In genomic region chr7:148867571-148868377, GRCh38 we compare ENCODE assay signal across 19 cellular contexts. TPM values are rescaled to one million over a fixed set of nuclear protein-coding genes. Genes with fewer than 3 reads are reported as not detected.
DNase-seq lines count a peak whose midpoint lies in the region; ATAC-seq, FAIRE-seq and TF ChIP-seq lines count a peak whose summit lies in the region.
"Had no signal": no experiment of that assay in that cellular context is flagged by ENCODE, and none has a peak within 500 bp of the region (broad histone marks: within the 10 kb centered on the region; RNA-seq: fewer than 3 reads in every experiment).

No MANE protein-coding gene starts in this region.

- no peak overlapping the region for H2AFZ ChIP-seq in HepG2 (ENCODE audit: low read length)

- H3K36me3 Mint-ChIP-seq in activated T-helper 2 cell treated with anti-CD3 and anti-CD28 coated beads, Interferon-gamma antibody, Interleukin-2, Interleukin-4, amounts not matched to agents 10 μg/mL and 5 μg/mL and 100 μg/mL, durations not matched to agents 14 hours and 24 hours and 36 hours (ENCODE audit: low read depth): peaks cover 40% of the 10 kb centered on the region

- TF ChIP-seq RAD21 in HepG2 (CRISPR knock-in tag; IDR thresholded peaks at IDR 0.05): no peak

- no peak overlapping the region for H3K4me3 ChIP-seq in HepG2 (replicated peaks in 1 of 3; ENCODE audit: insufficient read depth in 1 of 3, low read depth in 2 of 3, low read length in 3 of 3)
- H3K4me3 ChIP-seq in right lobe of liver: no peak overlapping the region
- H3K4me3 ChIP-seq: SJCRH30 had no signal

- in situ Hi-C loops in HepG2 (cut with HindIII; ENCODE audit: extremely low pct_ligation_motif_present, low pct_unique_long_range_greater_than_20kb): no loop called here

- H3K27ac ChIP-seq in HepG2 (ENCODE audit: extremely low read length, insufficient read depth, low read length): no peak overlapping the region
- no peak overlapping the region for H3K27ac ChIP-seq in right lobe of liver
- H3K27ac ChIP-seq: SJCRH30 had no signal

- peaks cover 92% of the 10 kb centered on the region for H3K79me2 ChIP-seq in HepG2 (ENCODE audit: insufficient read depth, low read length)

- no peak overlapping the region for H3K4me3 Mint-ChIP-seq in activated T-helper 2 cell treated with anti-CD3 and anti-CD28 coated beads, Interferon-gamma antibody, Interleukin-2, Interleukin-4, amounts not matched to agents 10 μg/mL and 5 μg/mL and 100 μg/mL, durations not matched to agents 14 hours and 24 hours and 36 hours (ENCODE audit: low read depth)
- H3K4me3 Mint-ChIP-seq: T-helper 2 cell treated with Interferon-gamma antibody and Interleukin-4, amounts not matched to agents 5 μg/mL and 100 μg/mL, for 36 hours had no signal

- no peak overlapping the region for H3K9ac ChIP-seq in HepG2 (ENCODE audit: insufficient read depth, low read depth, low read length)

- DNase-seq in HepG2 (ENCODE audit: low spot score): no peak
- no peak for DNase-seq in right lobe of liver
- peak; percentile 88 for DNase-seq in NAMALWA (ENCODE audit: low spot score)
- no peak for DNase-seq in activated T-helper 2 cell treated with anti-CD3 and anti-CD28 coated beads, Interferon-gamma antibody, Interleukin-2, Interleukin-4, amounts not matched to agents 10 μg/mL and 5 μg/mL and 100 μg/mL, durations not matched to agents 14 hours and 24 hours and 36 hours (ENCODE audit: low spot score)
- no peak for DNase-seq in amniotic stem cell (lab: John Stamatoyannopoulos, UW)
- no peak for DNase-seq in effector CD8-positive, alpha-beta T cell (lab: John Stamatoyannopoulos, UW)
- no peak for DNase-seq in NOMO-1 treated with dmso at 0.1 percent for 144 hours (lab: John Stamatoyannopoulos, UW; ENCODE audit: unreplicated experiment)
- DNase-seq: activated CD4-positive, CD25-positive, alpha-beta regulatory T cell treated with anti-CD3 and anti-CD28 coated beads, Interleukin-2, amount 50 U/mL, for 72 hours; activated effector memory CD4-positive, alpha-beta T cell treated with Interleukin-2 at 50 U/mL for 16 hours; islet precursor cell; NCI-H187; NCI-H345; NK-92 treated with Interleukin-12 subunit alpha and Interleukin-12 subunit beta, amount 100 ng/mL, for 24 hours; posterior cingulate gyrus; SJCRH30 had no signal

- intact Hi-C loops in HepG2 (cut with micrococcal nuclease; ENCODE audit: unreplicated experiment) (no loop called here), right lobe of liver (cut with DNase I) (no loop called here)
- intact Hi-C loops in activated T-helper 2 cell treated with anti-CD3 and anti-CD28 coated beads, Interferon-gamma antibody, Interleukin-2, Interleukin-4, amounts not matched to agents 10 μg/mL and 5 μg/mL and 100 μg/mL, durations not matched to agents 14 hours and 24 hours and 36 hours (cut with micrococcal nuclease): no loop called here

- TF ChIP-seq EP300 in HepG2 (IDR thresholded peaks at IDR 0.05; ENCODE audit: low read depth in 2 of 2, low read length in 2 of 2) (no peak), HepG2 (CRISPR knock-in tag; IDR thresholded peaks at IDR 0.05; ENCODE audit: borderline replicate concordance) (no peak)

- H3K36me3 ChIP-seq in HepG2 (replicated peaks in 1 of 2; ENCODE audit: control insufficient read depth in 1 of 2, insufficient read depth in 2 of 2, low read length in 2 of 2) (no peaks in the 10 kb centered on the region), right lobe of liver (no peaks in the 10 kb centered on the region)

- TSS peak; percentile 3 for BruUV-seq in HepG2 (replicated peaks; lab: Mats Ljungman, UMichigan)

- CTCF ChIA-PET in HepG2 (lab: Yijun Ruan, JAX; ENCODE audit: low intra/inter-chr PET ratio, low total read pairs): no interaction called here

- FAIRE-seq in HepG2 (lab: Jason Lieb, UNC): peak; percentile 69
- FAIRE-seq: colon, endometrium had no signal

- no peaks in the 10 kb centered on the region for H3K27me3 Mint-ChIP-seq in activated T-helper 2 cell treated with anti-CD3 and anti-CD28 coated beads, Interferon-gamma antibody, Interleukin-2, Interleukin-4, amounts not matched to agents 10 μg/mL and 5 μg/mL and 100 μg/mL, durations not matched to agents 14 hours and 24 hours and 36 hours (ENCODE audit: low read depth)

- 87% methylated on average over 3 of the region's 3 CpGs for WGBS in HepG2 (ENCODE audit: low lambda C conversion rate)
- WGBS in right lobe of liver (ENCODE audit: insufficient coverage, low coverage, low lambda C conversion rate, missing lambda C conversion rate): 88% methylated on average over 3 of the region's 3 CpGs

- H4K20me1 ChIP-seq in HepG2 (ENCODE audit: insufficient read depth, low read length): 0 out of 2 replicates have a peak, but pooled peaks cover 7% of the 10 kb centered on the region

- H3K9me3 Mint-ChIP-seq in activated T-helper 2 cell treated with anti-CD3 and anti-CD28 coated beads, Interferon-gamma antibody, Interleukin-2, Interleukin-4, amounts not matched to agents 10 μg/mL and 5 μg/mL and 100 μg/mL, durations not matched to agents 14 hours and 24 hours and 36 hours: peaks cover 11% of the 10 kb centered on the region

- H3K27ac Mint-ChIP-seq in activated T-helper 2 cell treated with anti-CD3 and anti-CD28 coated beads, Interferon-gamma antibody, Interleukin-2, Interleukin-4, amounts not matched to agents 10 μg/mL and 5 μg/mL and 100 μg/mL, durations not matched to agents 14 hours and 24 hours and 36 hours: peak overlapping the region; percentile 53
- H3K27ac Mint-ChIP-seq: T-helper 2 cell treated with Interferon-gamma antibody and Interleukin-4, amounts not matched to agents 5 μg/mL and 100 μg/mL, for 36 hours had no signal

- POLR2A ChIA-PET in HepG2 (lab: Yijun Ruan, JAX): no interaction called here

- peaks cover 60% of the 10 kb centered on the region for H3K4me1 ChIP-seq in HepG2 (ENCODE audit: insufficient read depth, low read length)
- H3K4me1 ChIP-seq in right lobe of liver: peaks cover 0 to 3% (median 0%) of the 10 kb centered on the region in 4 donors
- H3K4me1 ChIP-seq: SJCRH30 had no signal

- ATAC-seq in HepG2 (no peak), right lobe of liver (no peak), GM19023 (IDR thresholded peaks at IDR 0.05; ENCODE audit: unreplicated experiment) (no peak)

- H3K9me3 ChIP-seq in HepG2 (ENCODE audit: low read length): no peaks in the 10 kb centered on the region
- H3K9me3 ChIP-seq in right lobe of liver: no peaks in the 10 kb centered on the region
- H3K9me3 ChIP-seq: SJCRH30 had no signal

- TF ChIP-seq POLR2A in HepG2 (IDR thresholded peaks at IDR 0.05; ENCODE audit: insufficient read depth in 1 of 2, low read depth in 2 of 2, low read length in 2 of 2): no peak
- TF ChIP-seq POLR2A in right lobe of liver (IDR thresholded peaks at IDR 0.05): no peak

- TF ChIP-seq CTCF in HepG2 (CRISPR knock-in tag; IDR thresholded peaks at IDR 0.05) (no peak), right lobe of liver (IDR thresholded peaks at IDR 0.05) (no peak)

- peaks cover 45% of the 10 kb centered on the region for H3K4me1 Mint-ChIP-seq in activated T-helper 2 cell treated with anti-CD3 and anti-CD28 coated beads, Interferon-gamma antibody, Interleukin-2, Interleukin-4, amounts not matched to agents 10 μg/mL and 5 μg/mL and 100 μg/mL, durations not matched to agents 14 hours and 24 hours and 36 hours (ENCODE audit: low read depth)

- H3K4me2 ChIP-seq in HepG2 (ENCODE audit: low read depth, low read length): no peak overlapping the region

- H3K27me3 ChIP-seq in HepG2 (ENCODE audit: control insufficient read depth in 1 of 2, insufficient read depth in 2 of 2, low read length in 2 of 2) (no peaks in the 10 kb centered on the region), right lobe of liver (no peaks in the 10 kb centered on the region)
- H3K27me3 ChIP-seq: SJCRH30 had no signal

TF ChIP-seq in HepG2, 621 proteins besides CTCF, POLR2A, EP300 and RAD21 (continues in another document):
- TF ChIP-seq WIZ (CRISPR knock-in tag; IDR thresholded peaks at IDR 0.05) (no peak), NFKB2 (CRISPR knock-in tag; IDR thresholded peaks at IDR 0.05; ENCODE audit: borderline replicate concordance) (no peak), ZNF430 (CRISPR knock-in tag; IDR thresholded peaks at IDR 0.05) (no peak)

RNA-seq across cellular contexts. Expression of gene EZH2, which starts 16.3 kb away (rescaled TPM):
- total RNA-seq in HepG2 (2016; rRNA removed; fragmentation: Illumina TruSeq; extraction: Trizol): 30.4 and 34.3 TPM in 2 replicates
- total RNA-seq in HepG2 (2016; cell fraction: cytosol; rRNA removed; fragmentation: Illumina TruSeq; extraction: Trizol; ENCODE audit: low read depth): 13.9 and 14.3 TPM in 2 replicates
- 29.1 and 32.6 TPM in 2 replicates for total RNA-seq in HepG2 (2016; cell fraction: insoluble cytoplasmic fraction; rRNA removed; fragmentation: Illumina TruSeq; extraction: Trizol)
- 15.3 and 18.4 TPM in 2 replicates for total RNA-seq in HepG2 (2016; cell fraction: membrane; rRNA removed; fragmentation: Illumina TruSeq; extraction: Trizol)
- total RNA-seq in HepG2 (2016; cell fraction: nucleus; rRNA removed; fragmentation: Illumina TruSeq; extraction: Trizol): 42.5 and 46.2 TPM in 2 replicates
- polyA plus RNA-seq in HepG2 (2011; rRNA removed): 18.2 and 26.0 TPM in 2 replicates
- polyA plus RNA-seq in HepG2 (2011; cell fraction: cytosol; rRNA removed): 8.4 and 9.7 TPM in 2 replicates
- 45.8 and 55.1 TPM in 2 replicates for polyA plus RNA-seq in HepG2 (2011; cell fraction: nucleus; rRNA removed)
- polyA plus RNA-seq in HepG2 (2012): 13.6 and 17.0 TPM in 2 replicates
- polyA plus RNA-seq in HepG2 (2016; cell fraction: cytosol; fragmentation: Illumina TruSeq; extraction: Trizol; ENCODE audit: low read depth): 5.1 and 5.3 TPM in 2 replicates
- 36.1 and 37.6 TPM in 2 replicates for polyA plus RNA-seq in HepG2 (2016; cell fraction: insoluble cytoplasmic fraction; fragmentation: Illumina TruSeq; extraction: Trizol; ENCODE audit: low read depth)
- polyA plus RNA-seq in HepG2 (2016; cell fraction: membrane; fragmentation: Illumina TruSeq; extraction: Trizol; ENCODE audit: low read depth): 9.1 and 10.1 TPM in 2 replicates
- polyA plus RNA-seq in HepG2 (2016; cell fraction: nucleus; fragmentation: Illumina TruSeq; extraction: Trizol; ENCODE audit: insufficient read depth, low read depth): 84.1 and 90.6 TPM in 2 replicates
- polyA minus RNA-seq in HepG2 (2011; rRNA and poly(A)+ RNA removed; ENCODE audit: low replicate concordance): 7.3 and 35.4 TPM in 2 replicates
- 6.2 and 7.2 TPM in 2 replicates for polyA minus RNA-seq in HepG2 (2011; cell fraction: cytosol; rRNA and poly(A)+ RNA removed)
- 42.3 and 48.2 TPM in 2 replicates for polyA minus RNA-seq in HepG2 (2011; cell fraction: nucleus; rRNA and poly(A)+ RNA removed)
- total RNA-seq in right lobe of liver: 1 to 10 TPM; 1.2 to 4.2 (median 1.9) TPM
- total RNA-seq in activated T-helper 2 cell treated with anti-CD3 and anti-CD28 coated beads, Interferon-gamma antibody, Interleukin-2, Interleukin-4, amounts not matched to agents 10 μg/mL and 5 μg/mL and 100 μg/mL, durations not matched to agents 14 hours and 24 hours and 36 hours: 91.0 and 91.7 TPM in 2 replicates
